14 cellular contexts compared by ENCODE assay signal in genomic region chr6:129645371-129646139, GRCh38.
DNase-seq lines count a peak whose midpoint lies in the region; ATAC-seq and TF ChIP-seq lines count a peak whose summit lies in the region.
"Had no signal": no experiment of that assay in that cellular context is flagged by ENCODE, and none has a peak within 500 bp of the region (broad histone marks: within the 10 kb centered on the region; RNA-seq: fewer than 3 reads in every experiment).

No MANE protein-coding gene starts in this region.

- H3K4me2 ChIP-seq in osteoblast (ENCODE audit: insufficient read depth, low read length): peak overlapping the region; percentile 70

- peak overlapping the region; percentile 83 for H3K27ac ChIP-seq in osteoblast (ENCODE audit: low read depth, low read length)

- H3K9me3 ChIP-seq in osteoblast (ENCODE audit: low read depth, low read length): no peaks in the 10 kb centered on the region
- H3K9me3 ChIP-seq: BE2C, Peyer's patch had no signal

- H3K4me1 Mint-ChIP-seq in WTC11: peaks cover 44% of the 10 kb centered on the region
- H3K4me1 Mint-ChIP-seq in stimulated activated naive CD8-positive, alpha-beta T cell treated with anti-CD3 and anti-CD28 coated beads, Interleukin-15, amount 100 ng/mL, for 72 hours: no peaks in the 10 kb centered on the region
- H3K4me1 Mint-ChIP-seq: activated naive CD4-positive, alpha-beta T cell treated with anti-CD3 and anti-CD28 coated beads, Interleukin-2, amount 50 U/mL, for 24 hours had no signal

- no peak overlapping the region for H3K4me3 Mint-ChIP-seq in WTC11
- no peak overlapping the region for H3K4me3 Mint-ChIP-seq in stimulated activated naive CD8-positive, alpha-beta T cell treated with anti-CD3 and anti-CD28 coated beads, Interleukin-15, amount 100 ng/mL, for 72 hours
- H3K4me3 Mint-ChIP-seq: activated naive CD4-positive, alpha-beta T cell treated with anti-CD3 and anti-CD28 coated beads, Interleukin-2, amount 50 U/mL, for 24 hours had no signal

- DNase-seq in Caki2 (ENCODE audit: low read depth) (peak; percentile 92), WTC11 (ENCODE audit: low spot score) (no peak), fibroblast of peridontal ligament (ENCODE audit: extremely low read depth) (peak; percentile 75), osteoblast (ENCODE audit: insufficient read length, low spot score, missing footprints) (no peak)
- no peak for DNase-seq in activated CD4-positive, alpha-beta T cell treated with anti-CD3 and anti-CD28 coated beads, Interleukin-2, amount 50 U/mL, for 1 hour
- no peak for DNase-seq in stimulated activated naive CD8-positive, alpha-beta T cell treated with anti-CD3 and anti-CD28 coated beads, Interleukin-15, amount 100 ng/mL, for 72 hours
- DNase-seq in activated T-cell treated with anti-CD3 and anti-CD28 coated beads, Interleukin-2, amount 50 U/mL, for 1 hour: no peak
- DNase-seq: activated CD4-positive, alpha-beta T cell treated with anti-CD3 and anti-CD28 coated beads for 4 hours; BE2C; midbrain; NCI-H187 treated with DMSO at 0.1 percent for 48 hours; Peyer's patch had no signal

- H3K27me3 ChIP-seq in osteoblast (ENCODE audit: insufficient read depth, low read length): no peaks in the 10 kb centered on the region
- H3K27me3 ChIP-seq: BE2C, Peyer's patch had no signal

- peaks cover 60% of the 10 kb centered on the region for H3K4me1 ChIP-seq in osteoblast (ENCODE audit: insufficient read depth, low read length)
- H3K4me1 ChIP-seq: BE2C had no signal

- H3K9me3 Mint-ChIP-seq in WTC11: no peaks in the 10 kb centered on the region
- no peaks in the 10 kb centered on the region for H3K9me3 Mint-ChIP-seq in stimulated activated naive CD8-positive, alpha-beta T cell treated with anti-CD3 and anti-CD28 coated beads, Interleukin-15, amount 100 ng/mL, for 72 hours
- H3K9me3 Mint-ChIP-seq: activated naive CD4-positive, alpha-beta T cell treated with anti-CD3 and anti-CD28 coated beads, Interleukin-2, amount 50 U/mL, for 24 hours had no signal

- H2AFZ ChIP-seq in osteoblast (ENCODE audit: low read length): no peak overlapping the region

- in situ Hi-C loops in Caki2 (cut with HindIII; ENCODE audit: low pct_unique_long_range_greater_than_20kb, low sequenced_read_pairs): no loop called here

- H3K36me3 Mint-ChIP-seq in WTC11: no peaks in the 10 kb centered on the region
- H3K36me3 Mint-ChIP-seq: activated naive CD4-positive, alpha-beta T cell treated with anti-CD3 and anti-CD28 coated beads, Interleukin-2, amount 50 U/mL, for 24 hours had no signal

- no peaks in the 10 kb centered on the region for H4K20me1 ChIP-seq in osteoblast (ENCODE audit: insufficient read depth, low read length)

- no peaks in the 10 kb centered on the region for H3K36me3 ChIP-seq in osteoblast (ENCODE audit: insufficient read depth, low read length)
- H3K36me3 ChIP-seq: BE2C had no signal

- H3K4me3 ChIP-seq in osteoblast (ENCODE audit: insufficient read depth, low read length): peak overlapping the region; percentile 1
- H3K4me3 ChIP-seq: Peyer's patch had no signal

- no peaks in the 10 kb centered on the region for H3K27me3 Mint-ChIP-seq in WTC11 (ENCODE audit: low read depth)
- H3K27me3 Mint-ChIP-seq in stimulated activated naive CD8-positive, alpha-beta T cell treated with anti-CD3 and anti-CD28 coated beads, Interleukin-15, amount 100 ng/mL, for 72 hours: no peaks in the 10 kb centered on the region
- H3K27me3 Mint-ChIP-seq: activated naive CD4-positive, alpha-beta T cell treated with anti-CD3 and anti-CD28 coated beads, Interleukin-2, amount 50 U/mL, for 24 hours had no signal

- no peak for ATAC-seq in WTC11
- no peak for ATAC-seq in activated CD4-positive, CD25-positive, alpha-beta regulatory T cell treated with anti-CD3 and anti-CD28 coated beads, Interleukin-2, amount 50 U/mL, for 24 hours
- no peak for ATAC-seq in stimulated activated naive CD8-positive, alpha-beta T cell treated with anti-CD3 and anti-CD28 coated beads, Interleukin-15, amount 100 ng/mL, for 72 hours

- POLR2A ChIA-PET in WTC11 (lab: Charles Lee): no interaction called here

- CTCF ChIA-PET in WTC11 (lab: Charles Lee): interaction anchor here (1.7 kb wide), 1 partner anchor 8 kb away, joined by 4 read pairs; no protein-coding TSS in a partner anchor

- TF ChIP-seq CTCF in WTC11 (IDR thresholded peaks at IDR 0.05): no peak
- no peak for TF ChIP-seq CTCF in osteoblast (IDR thresholded peaks at IDR 0.05; ENCODE audit: extremely low read depth, low read depth, low read length)

- peak overlapping the region; percentile 58 for H3K27ac Mint-ChIP-seq in WTC11
- H3K27ac Mint-ChIP-seq in stimulated activated naive CD8-positive, alpha-beta T cell treated with anti-CD3 and anti-CD28 coated beads, Interleukin-15, amount 100 ng/mL, for 72 hours: no peak overlapping the region
- H3K27ac Mint-ChIP-seq: activated naive CD4-positive, alpha-beta T cell treated with anti-CD3 and anti-CD28 coated beads, Interleukin-2, amount 50 U/mL, for 24 hours had no signal

- peaks cover 59% of the 10 kb centered on the region for H3K79me2 ChIP-seq in osteoblast (ENCODE audit: insufficient read depth, low read length)

TF ChIP-seq in WTC11, 78 proteins besides CTCF, POLR2A, EP300 and RAD21:
- TF ChIP-seq, protein P1, sequence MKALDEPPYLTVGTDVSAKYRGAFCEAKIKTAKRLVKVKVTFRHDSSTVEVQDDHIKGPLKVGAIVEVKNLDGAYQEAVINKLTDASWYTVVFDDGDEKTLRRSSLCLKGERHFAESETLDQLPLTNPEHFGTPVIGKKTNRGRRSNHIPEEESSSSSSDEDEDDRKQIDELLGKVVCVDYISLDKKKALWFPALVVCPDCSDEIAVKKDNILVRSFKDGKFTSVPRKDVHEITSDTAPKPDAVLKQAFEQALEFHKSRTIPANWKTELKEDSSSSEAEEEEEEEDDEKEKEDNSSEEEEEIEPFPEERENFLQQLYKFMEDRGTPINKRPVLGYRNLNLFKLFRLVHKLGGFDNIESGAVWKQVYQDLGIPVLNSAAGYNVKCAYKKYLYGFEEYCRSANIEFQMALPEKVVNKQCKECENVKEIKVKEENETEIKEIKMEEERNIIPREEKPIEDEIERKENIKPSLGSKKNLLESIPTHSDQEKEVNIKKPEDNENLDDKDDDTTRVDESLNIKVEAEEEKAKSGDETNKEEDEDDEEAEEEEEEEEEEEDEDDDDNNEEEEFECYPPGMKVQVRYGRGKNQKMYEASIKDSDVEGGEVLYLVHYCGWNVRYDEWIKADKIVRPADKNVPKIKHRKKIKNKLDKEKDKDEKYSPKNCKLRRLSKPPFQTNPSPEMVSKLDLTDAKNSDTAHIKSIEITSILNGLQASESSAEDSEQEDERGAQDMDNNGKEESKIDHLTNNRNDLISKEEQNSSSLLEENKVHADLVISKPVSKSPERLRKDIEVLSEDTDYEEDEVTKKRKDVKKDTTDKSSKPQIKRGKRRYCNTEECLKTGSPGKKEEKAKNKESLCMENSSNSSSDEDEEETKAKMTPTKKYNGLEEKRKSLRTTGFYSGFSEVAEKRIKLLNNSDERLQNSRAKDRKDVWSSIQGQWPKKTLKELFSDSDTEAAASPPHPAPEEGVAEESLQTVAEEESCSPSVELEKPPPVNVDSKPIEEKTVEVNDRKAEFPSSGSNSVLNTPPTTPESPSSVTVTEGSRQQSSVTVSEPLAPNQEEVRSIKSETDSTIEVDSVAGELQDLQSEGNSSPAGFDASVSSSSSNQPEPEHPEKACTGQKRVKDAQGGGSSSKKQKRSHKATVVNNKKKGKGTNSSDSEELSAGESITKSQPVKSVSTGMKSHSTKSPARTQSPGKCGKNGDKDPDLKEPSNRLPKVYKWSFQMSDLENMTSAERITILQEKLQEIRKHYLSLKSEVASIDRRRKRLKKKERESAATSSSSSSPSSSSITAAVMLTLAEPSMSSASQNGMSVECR (CRISPR knock-in tag; IDR thresholded peaks at IDR 0.05; ENCODE audit: borderline replicate concordance): no peak
- no peak for TF ChIP-seq NR2C2 (CRISPR knock-in tag; IDR thresholded peaks at IDR 0.05)
- TF ChIP-seq FOXP4 (CRISPR knock-in tag; IDR thresholded peaks at IDR 0.05): no peak
- TF ChIP-seq, protein P2, sequence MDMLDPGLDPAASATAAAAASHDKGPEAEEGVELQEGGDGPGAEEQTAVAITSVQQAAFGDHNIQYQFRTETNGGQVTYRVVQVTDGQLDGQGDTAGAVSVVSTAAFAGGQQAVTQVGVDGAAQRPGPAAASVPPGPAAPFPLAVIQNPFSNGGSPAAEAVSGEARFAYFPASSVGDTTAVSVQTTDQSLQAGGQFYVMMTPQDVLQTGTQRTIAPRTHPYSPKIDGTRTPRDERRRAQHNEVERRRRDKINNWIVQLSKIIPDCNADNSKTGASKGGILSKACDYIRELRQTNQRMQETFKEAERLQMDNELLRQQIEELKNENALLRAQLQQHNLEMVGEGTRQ (CRISPR knock-in tag; IDR thresholded peaks at IDR 0.05): no peak
- TF ChIP-seq ZNF219 (CRISPR knock-in tag; IDR thresholded peaks at IDR 0.05; ENCODE audit: borderline replicate concordance): no peak
- no peak for TF ChIP-seq USF1 (CRISPR knock-in tag; IDR thresholded peaks at IDR 0.05)

Comparison
In these comparisons a context has a peak if more than half of its experiments do, and no peak if none do; other contexts are left out.
1. DNase-seq: peak in Caki2 (single experiment) and fibroblast of peridontal ligament (single experiment); none in WTC11 (single experiment), osteoblast (single experiment), activated CD4-positive, alpha-beta T cell treated with anti-CD3 and anti-CD28 coated beads, Interleukin-2, amount 50 U/mL, for 1 hour (single experiment), stimulated activated naive CD8-positive, alpha-beta T cell treated with anti-CD3 and anti-CD28 coated beads, Interleukin-15, amount 100 ng/mL, for 72 hours (0 of 2) and activated T-cell treated with anti-CD3 and anti-CD28 coated beads, Interleukin-2, amount 50 U/mL, for 1 hour (single experiment).